12 cellular contexts compared by ENCODE assay signal in the genomic region with DNA sequence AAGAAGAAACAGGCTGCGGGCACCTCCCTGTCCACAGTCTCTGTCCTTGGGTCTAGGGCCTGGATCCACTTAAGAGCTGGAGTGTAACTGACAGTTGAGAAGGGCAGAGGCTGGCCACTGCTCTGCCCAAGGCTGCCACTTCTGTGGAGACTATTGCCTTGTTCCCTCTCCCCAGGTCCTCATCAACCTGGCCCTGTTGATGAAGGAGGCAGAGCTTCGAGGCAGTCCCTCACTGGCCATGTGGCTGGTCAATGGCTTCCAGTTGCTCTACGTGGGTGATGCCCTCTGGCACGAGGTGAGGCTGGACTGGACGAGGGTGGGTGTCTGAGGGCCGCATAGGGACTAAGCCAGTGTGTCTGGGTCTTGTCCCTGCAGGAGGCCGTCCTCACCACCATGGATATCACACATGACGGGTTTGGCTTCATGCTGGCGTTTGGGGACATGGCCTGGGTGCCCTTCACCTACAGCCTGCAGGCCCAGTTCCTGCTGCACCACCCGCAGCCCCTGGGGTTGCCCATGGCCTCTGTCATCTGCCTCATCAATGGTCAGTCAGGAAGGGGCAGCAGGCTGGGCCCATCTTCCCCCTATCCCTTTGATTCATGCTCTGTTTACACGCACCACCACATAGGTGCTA. TPM values are rescaled to one million over a fixed set of nuclear protein-coding genes. Genes with fewer than 3 reads are reported as not detected.
A peak's percentile ranks its signal among the peaks of the same experiment; 100 is the strongest.
DNase-seq lines count a peak whose midpoint lies in the region; ATAC-seq, FAIRE-seq and TF ChIP-seq lines count a peak whose summit lies in the region.
"Had no signal": no experiment of that assay in that cellular context is flagged by ENCODE, and none has a peak within 500 bp of the region (broad histone marks: within the 10 kb centered on the region; RNA-seq: fewer than 3 reads in every experiment).

No MANE protein-coding gene starts in this region.

- TF ChIP-seq CTCF in adrenal gland (IDR thresholded peaks at IDR 0.05) (no peak), pancreas (IDR thresholded peaks at IDR 0.05) (no peak)

- no peaks in the 10 kb centered on the region for H3K27me3 ChIP-seq in adrenal gland
- no peaks in the 10 kb centered on the region for H3K27me3 ChIP-seq in pancreas

- H3K4me1 ChIP-seq in adrenal gland (replicated peaks in 1 of 2) (peaks cover 49 to 64% of the 10 kb centered on the region in 2 donors), pancreas (peaks cover 31 to 39% (median 38%) of the 10 kb centered on the region in 3 donors)

- WGBS in adrenal gland, 4 donors = 54 to 78% (median 72%) methylated on average over 3 to 11 of the region's 11 CpGs
- 85 to 88% methylated on average over 11 of the region's 11 CpGs for WGBS in pancreas, 2 donors

- no peak for FAIRE-seq in pancreas (lab: Jason Lieb, UNC)

- no peak for TF ChIP-seq POLR2A in adrenal gland (IDR thresholded peaks at IDR 0.05)

- peaks cover 73% of the 10 kb centered on the region for H3K4me1 Mint-ChIP-seq in activated T-cell treated with anti-CD3 and anti-CD28 coated beads, Interleukin-2, amount 50 U/mL, for 72 hours (ENCODE audit: low read depth)

- intact Hi-C loops in adrenal gland (cut with DNase I) = no loop called here
- intact Hi-C loops in pancreas (cut with DNase I) = loop anchor here in 1 of 3 donors (10.0 kb wide), 1 partner anchor 100 kb away; a partner anchor contains a TSS

- no peaks in the 10 kb centered on the region for H3K27me3 Mint-ChIP-seq in activated T-cell treated with anti-CD3 and anti-CD28 coated beads, Interleukin-2, amount 50 U/mL, for 72 hours (ENCODE audit: low read depth)

- H3K9me3 ChIP-seq in adrenal gland (replicated peaks in 1 of 3) (no peaks in the 10 kb centered on the region), pancreas (no peaks in the 10 kb centered on the region)
- H3K9me3 ChIP-seq: prostate gland, SJSA1 had no signal

- peak overlapping the region; percentile 52 to 95 (median 89) for H3K27ac ChIP-seq in adrenal gland
- peak overlapping the region in 3 of 4 donors; percentile 38 to 75 (median 58) for H3K27ac ChIP-seq in pancreas
- H3K27ac ChIP-seq: prostate gland, SJSA1 had no signal

- no peak overlapping the region for H3K27ac Mint-ChIP-seq in activated T-cell treated with anti-CD3 and anti-CD28 coated beads, Interleukin-2, amount 50 U/mL, for 72 hours

- H3K4me3 Mint-ChIP-seq in activated T-cell treated with anti-CD3 and anti-CD28 coated beads, Interleukin-2, amount 50 U/mL, for 72 hours = peak overlapping the region; percentile 98 to 100

- no peaks in the 10 kb centered on the region for H3K9me3 Mint-ChIP-seq in activated T-cell treated with anti-CD3 and anti-CD28 coated beads, Interleukin-2, amount 50 U/mL, for 72 hours

- no peak for ATAC-seq in activated T-cell treated with anti-CD3 and anti-CD28 coated beads, Interleukin-2, amount 50 U/mL, for 72 hours (replicated peaks in 1 of 2)
- no peak for ATAC-seq in pancreas

- H3K4me3 ChIP-seq in adrenal gland (no peak overlapping the region), pancreas (no peak overlapping the region)
- H3K4me3 ChIP-seq: prostate gland, SJSA1 had no signal

- H3K36me3 Mint-ChIP-seq in activated T-cell treated with anti-CD3 and anti-CD28 coated beads, Interleukin-2, amount 50 U/mL, for 72 hours (ENCODE audit: insufficient read depth in 2 of 2) = peaks cover 6 to 18% of the 10 kb centered on the region in 2 donors

- DNase-seq in activated T-cell treated with anti-CD3 and anti-CD28 coated beads, Interleukin-2, amount 50 U/mL, for 72 hours = no peak
- DNase-seq in activated T-cell treated with anti-CD3 and anti-CD28 coated beads for 4 hours (no peak), adrenal gland (peak in 3 of 7 donors; percentile 23 to 46 (median 40)), pancreas (peak in 3 of 6 donors; percentile 40 to 74 (median 45)), AG08396 (ENCODE audit: low spot score) (no peak), DMS79 treated with DMSO at 0.1 percent for 48 hours (lab: John Stamatoyannopoulos, UW) (no peak)
- DNase-seq: ACHN; DMS 273 treated with DMSO at 0.1 percent for 48 hours; foreskin fibroblast; stimulated activated CD4-positive, alpha-beta T cell treated with anti-CD3 and anti-CD28 coated beads, Interleukin-1b, Interleukin-23, amount 100 ng/mL, for 48 hours had no signal

- H3K36me3 ChIP-seq in adrenal gland (replicated peaks in 1 of 2) (peaks cover 0 to 29% of the 10 kb centered on the region in 2 donors), pancreas (peaks cover 0 to 10% (median 0%) of the 10 kb centered on the region in 3 donors)

RNA-seq across cellular contexts. Expression of a gene that starts 2.8 kb away (rescaled TPM):
- total RNA-seq in activated T-cell treated with anti-CD3 and anti-CD28 coated beads, Interleukin-2, amount 50 U/mL, for 72 hours = 10 to 100 TPM in 1 of 2 donors, 1 to 10 TPM in 1; 9.9 to 10.4 TPM
- total RNA-seq in adrenal gland (10 to 100 TPM; 10.7 to 30.0 (median 20.5) TPM), pancreas (10 to 100 TPM in 1 of 6 donors, 1 to 10 TPM in 5; 4.3 to 11.7 (median 7.1) TPM)
- polyA plus RNA-seq in adrenal gland (10 to 100 TPM in 2 of 3 donors, under 1 TPM in 1; 0.48 to 39.8 (median 32.1) TPM), pancreas (10 to 100 TPM; 14.0 to 17.8 TPM)

RNA-seq across cellular contexts. Expression of a gene that starts 3.0 kb away (rescaled TPM):
- total RNA-seq in activated T-cell treated with anti-CD3 and anti-CD28 coated beads, Interleukin-2, amount 50 U/mL, for 72 hours = 10 to 100 TPM; 22.8 to 26.8 TPM
- 1,000 to 10,000 TPM in 2 of 8 donors, 100 to 1,000 TPM in 6; 278 to 1,807 (median 752) TPM for total RNA-seq in adrenal gland
- polyA plus RNA-seq in adrenal gland = 100 to 1,000 TPM; 259 to 849 (median 589) TPM
- 100 to 1,000 TPM in 1 of 6 donors, 10 to 100 TPM in 5; 12.8 to 176 (median 43.4) TPM for total RNA-seq in pancreas
- 100 to 1,000 TPM in 1 of 2 donors, 10 to 100 TPM in 1; 76.8 to 203 TPM for polyA plus RNA-seq in pancreas

RNA-seq across cellular contexts. Expression of a gene that starts 7.3 kb away (rescaled TPM):
- total RNA-seq in activated T-cell treated with anti-CD3 and anti-CD28 coated beads, Interleukin-2, amount 50 U/mL, for 72 hours = 1,000 to 10,000 TPM; 1,144 to 1,164 TPM
- 1,000 to 10,000 TPM in 5 of 8 donors, 100 to 1,000 TPM in 3; 361 to 1,303 (median 1,029) TPM for total RNA-seq in adrenal gland
- 1,000 to 10,000 TPM in 2 of 3 donors, 100 to 1,000 TPM in 1; 656 to 2,488 (median 2,066) TPM for polyA plus RNA-seq in adrenal gland
- 100 to 1,000 TPM; 493 to 810 (median 529) TPM for total RNA-seq in pancreas
- polyA plus RNA-seq in pancreas = 100 to 1,000 TPM; 530 to 652 TPM

RNA-seq across cellular contexts. Expression of a gene that starts 7.5 kb away (rescaled TPM):
- 10 to 100 TPM; 73.6 to 89.8 TPM for total RNA-seq in activated T-cell treated with anti-CD3 and anti-CD28 coated beads, Interleukin-2, amount 50 U/mL, for 72 hours
- total RNA-seq in adrenal gland = 100 to 1,000 TPM; 113 to 180 (median 135) TPM
- polyA plus RNA-seq in adrenal gland = 100 to 1,000 TPM in 1 of 3 donors, 10 to 100 TPM in 2; 32.7 to 122 (median 33.9) TPM
- total RNA-seq in pancreas = 10 to 100 TPM; 13.9 to 31.2 (median 21.4) TPM
- polyA plus RNA-seq in pancreas = 10 to 100 TPM; 10.3 to 30.3 TPM

RNA-seq across cellular contexts. Expression of a gene that starts 18.6 kb away (rescaled TPM):
- total RNA-seq in activated T-cell treated with anti-CD3 and anti-CD28 coated beads, Interleukin-2, amount 50 U/mL, for 72 hours = 100 to 1,000 TPM; 118 to 119 TPM
- 100 to 1,000 TPM in 7 of 8 donors, 10 to 100 TPM in 1; 97.7 to 269 (median 165) TPM for total RNA-seq in adrenal gland
- polyA plus RNA-seq in adrenal gland = 100 to 1,000 TPM in 2 of 3 donors, 10 to 100 TPM in 1; 28.0 to 151 (median 140) TPM
- 100 to 1,000 TPM in 5 of 6 donors, 10 to 100 TPM in 1; 85.4 to 150 (median 130) TPM for total RNA-seq in pancreas
- 100 to 1,000 TPM; 119 to 179 TPM for polyA plus RNA-seq in pancreas
